Comparison of ENCODE assay signal across 16 cellular contexts in genomic region chr15:78104119-78104479, GRCh38. TPM values are rescaled to one million over a fixed set of nuclear protein-coding genes. Genes with fewer than 3 reads are reported as not detected.
A peak's percentile ranks its signal among the peaks of the same experiment; 100 is the strongest.
DNase-seq lines count a peak whose midpoint lies in the region; ATAC-seq lines count a peak whose summit lies in the region.
"Had no signal": no experiment of that assay in that cellular context is flagged by ENCODE, and none has a peak within 500 bp of the region (broad histone marks: within the 10 kb centered on the region; RNA-seq: fewer than 3 reads in every experiment).

No MANE protein-coding gene starts in this region.

- DNase-seq in activated CD8-positive, alpha-beta memory T cell treated with anti-CD3 and anti-CD28 coated beads, Interleukin-2, amount 10 ng/mL, durations not matched to agents 7 days and 5 days = no peak
- DNase-seq in activated CD8-positive, alpha-beta memory T cell treated with anti-CD3 and anti-CD28 coated beads for 24 hours = no peak
- no peak for DNase-seq in stimulated activated naive CD8-positive, alpha-beta T cell treated with anti-CD3 and anti-CD28 coated beads, Interleukin-15, Interleukin-2, amounts not matched to agents 100 U/mL and 50 U/mL, for 24 hours
- DNase-seq in stimulated activated naive CD4-positive, alpha-beta T cell (lab: John Stamatoyannopoulos, UW) = no peak
- DNase-seq in AG20443 (ENCODE audit: low spot score) = no peak
- DNase-seq: amniotic stem cell, foreskin fibroblast, NCI-H1436 treated with DMSO at 0.1 percent for 48 hours, SK-N-SH had no signal

- H3K4me3 Mint-ChIP-seq in activated CD8-positive, alpha-beta memory T cell treated with anti-CD3 and anti-CD28 coated beads, Interleukin-2, amount 10 ng/mL, durations not matched to agents 7 days and 5 days = peak overlapping the region; percentile 44
- peak overlapping the region; percentile 27 for H3K4me3 Mint-ChIP-seq in activated naive CD8-positive, alpha-beta T cell

- peaks cover 76% of the 10 kb centered on the region for H3K4me1 Mint-ChIP-seq in activated CD8-positive, alpha-beta memory T cell treated with anti-CD3 and anti-CD28 coated beads, Interleukin-2, amount 10 ng/mL, durations not matched to agents 7 days and 5 days
- peaks cover 41% of the 10 kb centered on the region for H3K4me1 Mint-ChIP-seq in activated naive CD8-positive, alpha-beta T cell (ENCODE audit: low read depth)

- no peaks in the 10 kb centered on the region for H3K9me3 Mint-ChIP-seq in activated CD8-positive, alpha-beta memory T cell treated with anti-CD3 and anti-CD28 coated beads, Interleukin-2, amount 10 ng/mL, durations not matched to agents 7 days and 5 days (ENCODE audit: low read depth)
- H3K9me3 Mint-ChIP-seq in activated naive CD8-positive, alpha-beta T cell (ENCODE audit: low read depth) = no peaks in the 10 kb centered on the region

- no peaks in the 10 kb centered on the region for H3K27me3 Mint-ChIP-seq in activated CD8-positive, alpha-beta memory T cell treated with anti-CD3 and anti-CD28 coated beads, Interleukin-2, amount 10 ng/mL, durations not matched to agents 7 days and 5 days
- no peaks in the 10 kb centered on the region for H3K27me3 Mint-ChIP-seq in activated naive CD8-positive, alpha-beta T cell

- peak overlapping the region; percentile 89 for H3K27ac Mint-ChIP-seq in activated CD8-positive, alpha-beta memory T cell treated with anti-CD3 and anti-CD28 coated beads, Interleukin-2, amount 10 ng/mL, durations not matched to agents 7 days and 5 days
- peak overlapping the region; percentile 79 for H3K27ac Mint-ChIP-seq in activated naive CD8-positive, alpha-beta T cell

- CTCF ChIA-PET in activated CD8-positive, alpha-beta memory T cell treated with anti-CD3 and anti-CD28 coated beads, Interleukin-2, amount 10 ng/mL, durations not matched to agents 7 days and 5 days (lab: Charles Lee) = interaction anchor here (1.8 to 14.6 kb wide), 8 partner anchors 9 to 147 kb away, joined by 8 to 251 read pairs (median 26); partner anchors contain the start of genes SH2D7 and TBC1D2B

- H3K36me3 Mint-ChIP-seq in activated CD8-positive, alpha-beta memory T cell treated with anti-CD3 and anti-CD28 coated beads, Interleukin-2, amount 10 ng/mL, durations not matched to agents 7 days and 5 days = no peaks in the 10 kb centered on the region
- no peaks in the 10 kb centered on the region for H3K36me3 Mint-ChIP-seq in activated naive CD8-positive, alpha-beta T cell

- ATAC-seq in activated CD8-positive, alpha-beta memory T cell treated with anti-CD3 and anti-CD28 coated beads, Interleukin-2, amount 10 ng/mL, durations not matched to agents 7 days and 5 days = peak; percentile 25
- ATAC-seq in HG03064 (IDR thresholded peaks at IDR 0.05; ENCODE audit: low read depth, unreplicated experiment) (peak; percentile 14), HG03280 (IDR thresholded peaks at IDR 0.05; ENCODE audit: unreplicated experiment) (no peak)
- peak; percentile 4 for ATAC-seq in stimulated activated naive CD8-positive, alpha-beta T cell treated with anti-CD3 and anti-CD28 coated beads, Interleukin-15, Interleukin-2, amounts not matched to agents 100 U/mL and 50 U/mL, for 24 hours

RNA-seq across cellular contexts. Expression of gene SH2D7, which starts 11.7 kb away (rescaled TPM):
- under 1 TPM; 0.26 to 0.28 TPM for total RNA-seq in activated CD8-positive, alpha-beta memory T cell treated with anti-CD3 and anti-CD28 coated beads, Interleukin-2, amount 10 ng/mL, durations not matched to agents 7 days and 5 days
- total RNA-seq: A673, kidney epithelial cell, skeletal muscle tissue, ureter had no signal

RNA-seq across cellular contexts. Expression of gene TBC1D2B, which starts 26.6 kb away (rescaled TPM):
- 100 to 1,000 TPM; 118 to 135 TPM for total RNA-seq in activated CD8-positive, alpha-beta memory T cell treated with anti-CD3 and anti-CD28 coated beads, Interleukin-2, amount 10 ng/mL, durations not matched to agents 7 days and 5 days

RNA-seq across cellular contexts. Expression of gene CIB2, which starts 27.1 kb away (rescaled TPM):
- 1 to 10 TPM in 1 of 2 experiments, under 1 TPM in 1; 0.94 to 1.2 TPM for total RNA-seq in activated CD8-positive, alpha-beta memory T cell treated with anti-CD3 and anti-CD28 coated beads, Interleukin-2, amount 10 ng/mL, durations not matched to agents 7 days and 5 days

RNA-seq across cellular contexts. Expression of gene IDH3A, which starts 45.1 kb away (rescaled TPM):
- total RNA-seq in activated CD8-positive, alpha-beta memory T cell treated with anti-CD3 and anti-CD28 coated beads, Interleukin-2, amount 10 ng/mL, durations not matched to agents 7 days and 5 days = 100 to 1,000 TPM in 1 of 2 experiments, 10 to 100 TPM in 1; 97.9 to 105 TPM
